24 cellular contexts compared by ENCODE assay signal in genomic region chr4:24417206-24417605, GRCh38.
"Had no signal": no experiment of that assay in that cellular context is flagged by ENCODE, and none has a peak within 500 bp of the region (broad histone marks: within the 10 kb centered on the region; RNA-seq: fewer than 3 reads in every experiment).

No MANE protein-coding gene starts in this region.

- H3K27ac ChIP-seq: body of pancreas, heart right ventricle, sigmoid colon, spleen, thyroid gland, upper lobe of right lung had no signal

- H3K4me1 Mint-ChIP-seq: activated CD4-positive, alpha-beta memory T cell treated with anti-CD3 and anti-CD28 coated beads, Interleukin-2, amount 10 ng/mL, durations not matched to agents 7 days and 5 days; activated naive CD4-positive, alpha-beta T cell treated with anti-CD3 and anti-CD28 coated beads, Interleukin-2, amount 10 ng/mL, durations not matched to agents 7 days and 5 days had no signal

- H3K36me3 ChIP-seq: heart right ventricle, sigmoid colon, spleen, thyroid gland, upper lobe of right lung had no signal

- ATAC-seq: activated CD4-positive, CD25-positive, alpha-beta regulatory T cell treated with anti-CD3 and anti-CD28 coated beads, Interleukin-2, amount 50 U/mL, for 24 hours; body of pancreas; upper lobe of right lung had no signal

- H3K36me3 Mint-ChIP-seq: activated naive CD4-positive, alpha-beta T cell treated with anti-CD3 and anti-CD28 coated beads, Interleukin-2, amount 10 ng/mL, durations not matched to agents 7 days and 5 days; memory B cell had no signal

- H3K9me3 Mint-ChIP-seq: activated CD4-positive, alpha-beta memory T cell treated with anti-CD3 and anti-CD28 coated beads, Interleukin-2, amount 10 ng/mL, durations not matched to agents 7 days and 5 days; activated CD4-positive, alpha-beta T cell treated with anti-CD3 and anti-CD28 coated beads, Interleukin-2, amount 10 ng/mL, durations not matched to agents 24 days and 14 days; activated naive CD4-positive, alpha-beta T cell treated with anti-CD3 and anti-CD28 coated beads, Interleukin-2, amount 10 ng/mL, durations not matched to agents 7 days and 5 days; dendritic cell treated with granulocyte-macrophage colony-stimulating factor and Interleukin-4, amounts not matched to agents 40 ng/mL and 50 ng/mL, for 4 days; memory B cell had no signal

- DNase-seq: activated CD4-positive, alpha-beta memory T cell treated with anti-CD3 and anti-CD28 coated beads, Interleukin-2, amount 10 ng/mL, durations not matched to agents 7 days and 5 days; activated CD4-positive, alpha-beta T cell treated with anti-CD3 and anti-CD28 coated beads, Interleukin-2, amount 10 ng/mL, durations not matched to agents 24 days and 14 days; activated effector memory CD4-positive, alpha-beta T cell treated with anti-CD3 and anti-CD28 coated beads, Interleukin-2, amount 50 U/mL, for 16 hours; activated naive CD4-positive, alpha-beta T cell treated with anti-CD3 and anti-CD28 coated beads, Interleukin-2, amount 10 ng/mL, durations not matched to agents 7 days and 5 days; activated T-cell treated with anti-CD3 and anti-CD28 coated beads for 4 hours; anterior cingulate cortex; body of pancreas; caudate nucleus; effector CD4-positive, alpha-beta T cell; erythroblast; heart right ventricle; islet precursor cell; left cardiac atrium; nucleus accumbens; sigmoid colon; spleen; stimulated activated CD4-positive, alpha-beta T cell treated with anti-CD3 and anti-CD28 coated beads, Interleukin-4, amount 100 ng/mL, for 1 hour; stimulated activated naive CD4-positive, alpha-beta T cell treated with Interleukin-2 at 50 U/mL for 16 hours; SW 1271; thyroid gland; upper lobe of right lung had no signal

- H3K27me3 ChIP-seq: body of pancreas, heart right ventricle, sigmoid colon, thyroid gland, upper lobe of right lung had no signal

- H3K4me3 Mint-ChIP-seq: activated CD4-positive, alpha-beta memory T cell treated with anti-CD3 and anti-CD28 coated beads, Interleukin-2, amount 10 ng/mL, durations not matched to agents 7 days and 5 days; activated CD4-positive, alpha-beta T cell treated with anti-CD3 and anti-CD28 coated beads, Interleukin-2, amount 10 ng/mL, durations not matched to agents 24 days and 14 days; activated naive CD4-positive, alpha-beta T cell treated with anti-CD3 and anti-CD28 coated beads, Interleukin-2, amount 10 ng/mL, durations not matched to agents 7 days and 5 days; dendritic cell treated with granulocyte-macrophage colony-stimulating factor and Interleukin-4, amounts not matched to agents 40 ng/mL and 50 ng/mL, for 4 days; memory B cell had no signal

- H3K4me3 ChIP-seq: body of pancreas, heart right ventricle, sigmoid colon, spleen, thyroid gland, upper lobe of right lung had no signal

- H3K4me1 ChIP-seq: body of pancreas, sigmoid colon, upper lobe of right lung had no signal

- H3K27ac Mint-ChIP-seq: activated CD4-positive, alpha-beta memory T cell treated with anti-CD3 and anti-CD28 coated beads, Interleukin-2, amount 10 ng/mL, durations not matched to agents 7 days and 5 days; activated CD4-positive, alpha-beta T cell treated with anti-CD3 and anti-CD28 coated beads, Interleukin-2, amount 10 ng/mL, durations not matched to agents 24 days and 14 days; activated naive CD4-positive, alpha-beta T cell treated with anti-CD3 and anti-CD28 coated beads, Interleukin-2, amount 10 ng/mL, durations not matched to agents 7 days and 5 days; dendritic cell treated with granulocyte-macrophage colony-stimulating factor and Interleukin-4, amounts not matched to agents 40 ng/mL and 50 ng/mL, for 4 days; memory B cell had no signal

- H3K9me3 ChIP-seq: body of pancreas, sigmoid colon, spleen, thyroid gland, upper lobe of right lung had no signal
